8 cellular contexts compared by ENCODE assay signal in genomic region chr20:63864978-63865640, GRCh38.
DNase-seq lines count a peak whose midpoint lies in the region; ATAC-seq, FAIRE-seq and TF ChIP-seq lines count a peak whose summit lies in the region.

TPD52L2 (plus strand) TSS chr20:63865270; CDS start chr20:63865366, 96 bp downstream.

- ATAC-seq in GM19025 (IDR thresholded peaks at IDR 0.05; ENCODE audit: low read depth, unreplicated experiment) (peak; percentile 69), HG03342 (IDR thresholded peaks at IDR 0.05; ENCODE audit: unreplicated experiment) (peak; percentile 70)
- peak; percentile 88 to 90 for ATAC-seq in activated CD4-positive, CD25-positive, alpha-beta regulatory T cell treated with anti-CD3 and anti-CD28 coated beads, Interleukin-2, amount 50 U/mL, for 24 hours

- TF ChIP-seq CTCF in AG09309 (IDR thresholded peaks at IDR 0.05; ENCODE audit: control insufficient read depth, insufficient read depth, low read depth, low read length, missing control alignments): no peak

- peak; percentile 87 for DNase-seq in AG09309 (ENCODE audit: low read depth)
- DNase-seq in NCI-H446 treated with DMSO at 0.1 percent for 48 hours (lab: John Stamatoyannopoulos, UW): peak; percentile 99
- DNase-seq in cerebellar cortex (ENCODE audit: low spot score): peak; percentile 100
- peak; percentile 95 for DNase-seq in stimulated activated CD4-positive, alpha-beta T cell treated with anti-CD3 and anti-CD28 coated beads, Interleukin-12 subunit alpha, Interleukin-12 subunit beta, amount 100 ng/mL, for 4 hours

- FAIRE-seq in islet of Langerhans (lab: Jason Lieb, UNC): peak; percentile 90

- peak within 1 kb of the TSS; percentile 100 for H3K4me3 ChIP-seq in AG09309 (ENCODE audit: control insufficient read depth, low read depth, low read length)

Comparison
In these comparisons a context has a peak if more than half of its experiments do, and no peak if none do; other contexts are left out.
1. Peak in every context shown above with its lines: DNase-seq, ATAC-seq and H3K4me3 ChIP-seq.